Comparison of ENCODE assay signal across 1 cellular context in genomic region chr3:127461286-127461685, GRCh38.
TF ChIP-seq lines count a peak whose summit lies in the region.

No MANE protein-coding gene starts in this region.

TF ChIP-seq in WTC11, 78 proteins besides CTCF, POLR2A, EP300 and RAD21 (continued from another document):
- no peak for TF ChIP-seq HMGXB4 (CRISPR knock-in tag; IDR thresholded peaks at IDR 0.05)
- TF ChIP-seq USF2 (CRISPR knock-in tag; IDR thresholded peaks at IDR 0.05), result no peak
- TF ChIP-seq NFE2L1 (CRISPR knock-in tag; IDR thresholded peaks at IDR 0.05), result no peak
- TF ChIP-seq STAT6 (CRISPR knock-in tag; conservative IDR thresholded peaks at IDR 0.05; ENCODE audit: low read depth), result no peak
- no peak for TF ChIP-seq FOXK1 (CRISPR knock-in tag; IDR thresholded peaks at IDR 0.05)
- no peak for TF ChIP-seq HMGA2 (CRISPR knock-in tag; IDR thresholded peaks at IDR 0.05)
- no peak for TF ChIP-seq MLX (CRISPR knock-in tag; IDR thresholded peaks at IDR 0.05)
- TF ChIP-seq IRF2 (CRISPR knock-in tag; IDR thresholded peaks at IDR 0.05; ENCODE audit: borderline replicate concordance, low read depth), result no peak
